Comparison of ENCODE assay signal across 8 cellular contexts in genomic region chr4:128285085-128286023, GRCh38. TPM values are rescaled to one million over a fixed set of nuclear protein-coding genes. Genes with fewer than 3 reads are reported as not detected.
DNase-seq lines count a peak whose midpoint lies in the region; TF ChIP-seq lines count a peak whose summit lies in the region.

No MANE protein-coding gene starts in this region.

- peak overlapping the region in 1 of 2 experiments; percentile 2 for H3K18ac ChIP-seq in mesenchymal stem cell (ENCODE audit: low read depth in 1 of 2, low read length in 2 of 2)

- H3K4ac ChIP-seq in mesenchymal stem cell (ENCODE audit: low read depth in 1 of 2, low read length in 2 of 2): peak overlapping the region in 1 of 2 experiments; percentile 6

- H3K36me3 ChIP-seq in HEK293 (ENCODE audit: control insufficient read depth in 2 of 2, insufficient read depth in 1 of 2, low read length in 2 of 2) (no peaks in the 10 kb centered on the region), mesenchymal stem cell (ENCODE audit: control insufficient read depth in 1 of 2, insufficient read depth in 2 of 2, low read depth in 1 of 2, low read length in 2 of 2) (peaks cover 0 to 11% of the 10 kb centered on the region in 2 experiments)

- DNase-seq in AG08395 (ENCODE audit: low spot score) (peak; percentile 43), astrocyte of the hippocampus (ENCODE audit: low read depth, low spot score) (peak; percentile 24), mesenchymal stem cell (no peak), NCI-H510A treated with DMSO at 0.1 percent for 48 hours (lab: John Stamatoyannopoulos, UW) (no peak), NCI-H345 (lab: John Stamatoyannopoulos, UW) (no peak), OCI-M1 (lab: John Stamatoyannopoulos, UW) (no peak)
- no peak for DNase-seq in activated CD8-positive, alpha-beta memory T cell treated with anti-CD3 and anti-CD28 coated beads, Interleukin-2, amount 50 U/mL, for 48 hours

- no peak overlapping the region for H4K8ac ChIP-seq in mesenchymal stem cell (ENCODE audit: low read length)

- no peak overlapping the region for H2BK120ac ChIP-seq in mesenchymal stem cell (ENCODE audit: low read depth, low read length)

- no peak overlapping the region for H3K14ac ChIP-seq in mesenchymal stem cell (ENCODE audit: low read length in 2 of 2)

- no peak overlapping the region for H4K91ac ChIP-seq in mesenchymal stem cell (ENCODE audit: low read length)

- H3K79me1 ChIP-seq in mesenchymal stem cell (replicated peaks; ENCODE audit: low read length, poor library complexity, severe bottlenecking): peaks cover 1% of the 10 kb centered on the region

- peak overlapping the region; percentile 87 for H3K4me3 ChIP-seq in HEK293 (ENCODE audit: low read depth, low read length)
- H3K4me3 ChIP-seq in mesenchymal stem cell (ENCODE audit: insufficient read depth in 1 of 2, low read depth in 1 of 2, low read length in 2 of 2): peak overlapping the region; percentile 51 to 92

- no peak overlapping the region for H3K23ac ChIP-seq in mesenchymal stem cell (ENCODE audit: low read length in 2 of 2)

- no peak overlapping the region for H2BK15ac ChIP-seq in mesenchymal stem cell (ENCODE audit: low read depth, poor library complexity, severe bottlenecking)

- CTCF ChIA-PET in HEK293 (lab: Yijun Ruan, JAX): interaction anchor here (0.6 to 0.8 kb wide), 2 partner anchors 142 to 171 kb away, joined by 3 read pairs; no protein-coding TSS in a partner anchor

- 91% methylated on average over 15 of the region's 18 CpGs for WGBS in mesenchymal stem cell

- H2AK5ac ChIP-seq in mesenchymal stem cell (ENCODE audit: low read length, severe bottlenecking): no peak overlapping the region

- H3K9me3 ChIP-seq in HEK293 (ENCODE audit: control insufficient read depth, insufficient read depth, low read depth, low read length) (no peaks in the 10 kb centered on the region), mesenchymal stem cell (ENCODE audit: control insufficient read depth, low read length) (no peaks in the 10 kb centered on the region)

- no peak for TF ChIP-seq CTCF in HEK293 (tag by site-specific recombination; IDR thresholded peaks at IDR 0.05)

- peak overlapping the region; percentile 91 for H3K9ac ChIP-seq in mesenchymal stem cell (ENCODE audit: low read length)

- H2BK5ac ChIP-seq in mesenchymal stem cell (ENCODE audit: low read depth, low read length, poor library complexity, severe bottlenecking): peak overlapping the region; percentile 8

- H2BK12ac ChIP-seq in mesenchymal stem cell (ENCODE audit: low read length in 2 of 2): no peak overlapping the region

- no peaks in the 10 kb centered on the region for H3K27me3 ChIP-seq in mesenchymal stem cell (ENCODE audit: control insufficient read depth in 1 of 2, insufficient read depth in 1 of 2, low read length in 2 of 2)

- H3K27ac ChIP-seq in HEK293 (ENCODE audit: extremely low read depth, low read depth, low read length) (no peak overlapping the region), mesenchymal stem cell (ENCODE audit: low read length, poor library complexity, severe bottlenecking) (peak overlapping the region; percentile 72)

- POLR2A ChIA-PET in HEK293 (lab: Yijun Ruan, JAX): interaction anchor here (0.9 to 1.7 kb wide), 3 partner anchors 8 to 83 kb away, joined by 3 to 9 read pairs (median 3); no protein-coding TSS in a partner anchor

- H3K4me2 ChIP-seq in mesenchymal stem cell (ENCODE audit: low read length, poor library complexity, severe bottlenecking): peak overlapping the region; percentile 58

- H3K4me1 ChIP-seq in HEK293 (ENCODE audit: control insufficient read depth, insufficient read depth, low read length): no peaks in the 10 kb centered on the region; the same call in 1 of the 2 replicates
- peaks cover 4% of the 10 kb centered on the region for H3K4me1 ChIP-seq in mesenchymal stem cell (ENCODE audit: control insufficient read depth, insufficient read depth, low read depth, low read length)

- H2AFZ ChIP-seq in mesenchymal stem cell (ENCODE audit: low read depth, low read length): no peak overlapping the region

TF ChIP-seq in HEK293, 187 proteins besides CTCF, POLR2A, EP300 and RAD21:
- TF ChIP-seq ZNF214 (tag by site-specific recombination; IDR thresholded peaks at IDR 0.05; ENCODE audit: borderline replicate concordance): no peak
- TF ChIP-seq SETDB1 (IDR thresholded peaks at IDR 0.05; ENCODE audit: insufficient read length, low read length): peak; percentile 28
- TF ChIP-seq, protein P1, sequence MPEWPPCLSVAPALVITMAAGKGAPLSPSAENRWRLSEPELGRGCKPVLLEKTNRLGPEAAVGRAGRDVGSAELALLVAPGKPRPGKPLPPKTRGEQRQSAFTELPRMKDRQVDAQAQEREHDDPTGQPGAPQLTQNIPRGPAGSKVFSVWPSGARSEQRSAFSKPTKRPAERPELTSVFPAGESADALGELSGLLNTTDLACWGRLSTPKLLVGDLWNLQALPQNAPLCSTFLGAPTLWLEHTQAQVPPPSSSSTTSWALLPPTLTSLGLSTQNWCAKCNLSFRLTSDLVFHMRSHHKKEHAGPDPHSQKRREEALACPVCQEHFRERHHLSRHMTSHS (tag by site-specific recombination; IDR thresholded peaks at IDR 0.05): no peak
- TF ChIP-seq TRIM28 (IDR thresholded peaks at IDR 0.05; ENCODE audit: borderline replicate concordance, low read length): no peak
- TF ChIP-seq ZNF341 (tag by site-specific recombination; IDR thresholded peaks at IDR 0.05; ENCODE audit: low read depth): no peak

RNA-seq across cellular contexts. Expression of gene PGRMC2, which starts 2.3 kb away (rescaled TPM):
- polyA plus RNA-seq in mesenchymal stem cell (2013, experiment 1 of 2): 117 TPM
- 116 TPM for polyA plus RNA-seq in mesenchymal stem cell (2013, experiment 2 of 2)

Comparison
In these comparisons a context has a peak if more than half of its experiments do, and no peak if none do; other contexts are left out.
1. DNase-seq: peak in AG08395 (single experiment) and astrocyte of the hippocampus (single experiment); none in mesenchymal stem cell (single experiment), NCI-H510A treated with DMSO at 0.1 percent for 48 hours (single experiment), NCI-H345 (single experiment), OCI-M1 (single experiment) and activated CD8-positive, alpha-beta memory T cell treated with anti-CD3 and anti-CD28 coated beads, Interleukin-2, amount 50 U/mL, for 48 hours (single experiment).